In genomic region chr20:388034-388994, GRCh38 we compare ENCODE assay signal across 20 cellular contexts. TPM values are rescaled to one million over a fixed set of nuclear protein-coding genes. Genes with fewer than 3 reads are reported as not detected.
A peak's percentile ranks its signal among the peaks of the same experiment; 100 is the strongest.
DNase-seq lines count a peak whose midpoint lies in the region; ATAC-seq, FAIRE-seq and TF ChIP-seq lines count a peak whose summit lies in the region.
"Had no signal": no experiment of that assay in that cellular context is flagged by ENCODE, and none has a peak within 500 bp of the region (broad histone marks: within the 10 kb centered on the region; RNA-seq: fewer than 3 reads in every experiment).

No MANE protein-coding gene starts in this region.

- TF ChIP-seq POLR2A in K562 (conservative IDR thresholded peaks at IDR 0.05): no peak

- H3K9me3 Mint-ChIP-seq in activated naive CD4-positive, alpha-beta T cell treated with anti-CD3 and anti-CD28 coated beads, Interleukin-2, amount 10 ng/mL, durations not matched to agents 7 days and 5 days: no peaks in the 10 kb centered on the region
- no peaks in the 10 kb centered on the region for H3K9me3 Mint-ChIP-seq in Caco-2 (ENCODE audit: unreplicated experiment)
- no peaks in the 10 kb centered on the region for H3K9me3 Mint-ChIP-seq in memory B cell
- no peaks in the 10 kb centered on the region for H3K9me3 Mint-ChIP-seq in mesothelial cell of epicardium
- no peaks in the 10 kb centered on the region for H3K9me3 Mint-ChIP-seq in GM23338
- H3K9me3 Mint-ChIP-seq: HFFc6 had no signal

- H3K27me3 ChIP-seq in Caco-2 (replicated peaks; ENCODE audit: control insufficient read depth, insufficient read depth, low read length) (no peaks in the 10 kb centered on the region), K562 (ENCODE audit: control insufficient read depth in 2 of 2, insufficient read depth in 2 of 2, low read length in 2 of 2) (no peaks in the 10 kb centered on the region), GM23338 (ENCODE audit: insufficient read depth) (no peaks in the 10 kb centered on the region)
- H3K27me3 ChIP-seq: BLaER1 treated with 17β-estradiol and CSF1 and Interleukin-3, amounts not matched to agents 10 nM and 100 nM; Peyer's patch had no signal

- no peak overlapping the region for H3K4me3 Mint-ChIP-seq in activated naive CD4-positive, alpha-beta T cell treated with anti-CD3 and anti-CD28 coated beads, Interleukin-2, amount 10 ng/mL, durations not matched to agents 7 days and 5 days
- H3K4me3 Mint-ChIP-seq in Caco-2 (ENCODE audit: unreplicated experiment) (no peak overlapping the region), memory B cell (no peak overlapping the region), mesothelial cell of epicardium (no peak overlapping the region), GM23338 (no peak overlapping the region)
- H3K4me3 Mint-ChIP-seq: HFFc6 had no signal

- H3K27ac Mint-ChIP-seq in activated naive CD4-positive, alpha-beta T cell treated with anti-CD3 and anti-CD28 coated beads, Interleukin-2, amount 10 ng/mL, durations not matched to agents 7 days and 5 days: peak overlapping the region; percentile 56
- H3K27ac Mint-ChIP-seq in Caco-2 (ENCODE audit: unreplicated experiment) (peak overlapping the region; percentile 73), memory B cell (peak overlapping the region; percentile 26), mesothelial cell of epicardium (no peak overlapping the region), GM23338 (no peak overlapping the region)
- H3K27ac Mint-ChIP-seq: HFFc6 had no signal

- CTCF ChIA-PET in activated naive CD4-positive, alpha-beta T cell treated with anti-CD3 and anti-CD28 coated beads, Interleukin-2, amount 10 ng/mL, durations not matched to agents 7 days and 5 days (lab: Charles Lee): interaction anchor here (0.5 kb wide), 1 partner anchor 158 kb away, joined by 4 read pairs; no protein-coding TSS in a partner anchor
- CTCF ChIA-PET in Caco-2 (lab: Charles Lee) (no interaction called here), K562 (lab: Yijun Ruan, JAX; ENCODE audit: low intra/inter-chr PET ratio) (no interaction called here)

- H3K4me1 ChIP-seq in Caco-2: no peaks in the 10 kb centered on the region; the same call in 1 of the 2 replicates
- H3K4me1 ChIP-seq in K562 (replicated peaks in 1 of 2; ENCODE audit: control insufficient read depth in 2 of 2, insufficient read depth in 2 of 2, low read length in 2 of 2): peaks cover 6 to 8% of the 10 kb centered on the region in 2 experiments; a peak in 4 of 5 replicates
- no peaks in the 10 kb centered on the region for H3K4me1 ChIP-seq in GM23338 (ENCODE audit: insufficient read depth)
- H3K4me1 ChIP-seq: Peyer's patch had no signal

- peaks cover 6% of the 10 kb centered on the region for H3K36me3 ChIP-seq in Caco-2 (ENCODE audit: control insufficient read depth, insufficient read depth, low read length)
- H3K36me3 ChIP-seq in K562 (ENCODE audit: control insufficient read depth, insufficient read depth, low read length): peaks cover 84% of the 10 kb centered on the region
- H3K36me3 ChIP-seq in GM23338 (ENCODE audit: insufficient read depth): no peaks in the 10 kb centered on the region; the same call in 1 of the 2 replicates

- H3K9me3 ChIP-seq in Caco-2 (no peaks in the 10 kb centered on the region), K562 (replicated peaks; ENCODE audit: control insufficient read depth, insufficient read depth, low read depth, low read length) (no peaks in the 10 kb centered on the region)
- H3K9me3 ChIP-seq: BLaER1 treated with 17β-estradiol and CSF1 and Interleukin-3, amounts not matched to agents 10 nM and 100 nM; Peyer's patch had no signal

- H2AFZ ChIP-seq in K562 (ENCODE audit: low read depth, low read length) (no peak overlapping the region), GM23338 (no peak overlapping the region)

- H4K20me1 ChIP-seq in K562 (replicated peaks; ENCODE audit: control insufficient read depth, insufficient read depth, low read length) (no peaks in the 10 kb centered on the region), GM23338 (replicated peaks; ENCODE audit: insufficient read depth) (no peaks in the 10 kb centered on the region; the same call in 1 of the 2 replicates)

- no peaks in the 10 kb centered on the region for H3K9me2 ChIP-seq in GM23338 (ENCODE audit: insufficient read depth)

- H3K4me2 ChIP-seq in K562 (ENCODE audit: insufficient read depth, low read length) (no peak overlapping the region), GM23338 (no peak overlapping the region)
- H3K4me2 ChIP-seq: BLaER1 treated with 17β-estradiol and CSF1 and Interleukin-3, amounts not matched to agents 10 nM and 100 nM had no signal

- BruUV-seq in Caco-2 (replicated peaks; lab: Mats Ljungman, UMichigan): no TSS peak
- BruUV-seq in K562 (replicated peaks; lab: Mats Ljungman, UMichigan): TSS peak; percentile 2

- no peak for TF ChIP-seq RAD21 in K562 (CRISPR knock-in tag; conservative IDR thresholded peaks at IDR 0.05 in 1 of 2, IDR thresholded peaks at IDR 0.05 in 1 of 2)

- no peaks in the 10 kb centered on the region for H3F3A ChIP-seq in GM23338 (replicated peaks; ENCODE audit: low read depth)

- intact Hi-C loops in Caco-2 (cut with micrococcal nuclease; ENCODE audit: unreplicated experiment) (no loop called here), K562 (cut with micrococcal nuclease) (no loop called here)

- POLR2A ChIA-PET in Caco-2 (lab: Charles Lee): no interaction called here
- POLR2A ChIA-PET in K562 (lab: Yijun Ruan, JAX): interaction anchor here (0.6 to 7.6 kb wide), 8 partner anchors 9 to 617 kb away, joined by 3 to 95 read pairs (median 3); no protein-coding TSS in a partner anchor

- H3K9ac ChIP-seq in K562 (ENCODE audit: insufficient read depth in 1 of 2, low read depth in 2 of 2, low read length in 2 of 2): peak overlapping the region in 1 of 2 experiments; percentile 58; a peak in 1 of 4 replicates

- H3K27me3 Mint-ChIP-seq in activated naive CD4-positive, alpha-beta T cell treated with anti-CD3 and anti-CD28 coated beads, Interleukin-2, amount 10 ng/mL, durations not matched to agents 7 days and 5 days: no peaks in the 10 kb centered on the region
- H3K27me3 Mint-ChIP-seq in Caco-2 (ENCODE audit: insufficient read depth, unreplicated experiment): no peaks in the 10 kb centered on the region
- no peaks in the 10 kb centered on the region for H3K27me3 Mint-ChIP-seq in memory B cell
- no peaks in the 10 kb centered on the region for H3K27me3 Mint-ChIP-seq in mesothelial cell of epicardium (ENCODE audit: low read depth)
- H3K27me3 Mint-ChIP-seq in GM23338 (ENCODE audit: insufficient read depth, low read depth, poor library complexity): peaks cover 6% of the 10 kb centered on the region

- TF ChIP-seq CTCF in Caco-2 (IDR thresholded peaks at IDR 0.05; ENCODE audit: insufficient read depth in 1 of 2, low read depth in 1 of 2, low read length in 1 of 2, severe bottlenecking in 1 of 2, unreplicated experiment in 1 of 2) (no peak), K562 (IDR thresholded peaks at IDR 0.05 in 2 of 3, conservative IDR thresholded peaks at IDR 0.05 in 1 of 3; ENCODE audit: insufficient read depth in 2 of 3, low read depth in 1 of 3, low read length in 3 of 3) (no peak), mesothelial cell of epicardium (IDR thresholded peaks at IDR 0.05; ENCODE audit: unreplicated experiment) (no peak), GM23338 (conservative IDR thresholded peaks at IDR 0.05; ENCODE audit: low read depth in 2 of 2) (no peak)

- peaks cover 11% of the 10 kb centered on the region for H3K4me1 Mint-ChIP-seq in activated naive CD4-positive, alpha-beta T cell treated with anti-CD3 and anti-CD28 coated beads, Interleukin-2, amount 10 ng/mL, durations not matched to agents 7 days and 5 days
- peaks cover 26% of the 10 kb centered on the region for H3K4me1 Mint-ChIP-seq in Caco-2 (ENCODE audit: low read depth, unreplicated experiment)
- peaks cover 8% of the 10 kb centered on the region for H3K4me1 Mint-ChIP-seq in memory B cell
- H3K4me1 Mint-ChIP-seq in mesothelial cell of epicardium: no peaks in the 10 kb centered on the region
- peaks cover 4% of the 10 kb centered on the region; the same call in 1 of the 3 replicates for H3K4me1 Mint-ChIP-seq in GM23338

- FAIRE-seq in K562 (lab: Jason Lieb, UNC): no peak
- FAIRE-seq: A204.1 had no signal

- in situ Hi-C loops in K562 (cut with MboI): no loop called here

- TF ChIP-seq EP300 in K562 (IDR thresholded peaks at IDR 0.05; ENCODE audit: low read length): no peak

- H3K9me1 ChIP-seq in K562 (ENCODE audit: control insufficient read depth, insufficient read depth, low read length): no peaks in the 10 kb centered on the region

- H3K36me3 Mint-ChIP-seq in activated naive CD4-positive, alpha-beta T cell treated with anti-CD3 and anti-CD28 coated beads, Interleukin-2, amount 10 ng/mL, durations not matched to agents 7 days and 5 days: peaks cover 60% of the 10 kb centered on the region
- peaks cover 98% of the 10 kb centered on the region for H3K36me3 Mint-ChIP-seq in Caco-2 (ENCODE audit: insufficient read depth, unreplicated experiment)
- H3K36me3 Mint-ChIP-seq in memory B cell: peaks cover 17% of the 10 kb centered on the region
- H3K36me3 Mint-ChIP-seq in mesothelial cell of epicardium: peaks cover 3% of the 10 kb centered on the region
- peaks cover 62% of the 10 kb centered on the region for H3K36me3 Mint-ChIP-seq in GM23338 (ENCODE audit: low read depth)

- no peak for DNase-seq in activated naive CD4-positive, alpha-beta T cell treated with anti-CD3 and anti-CD28 coated beads, Interleukin-2, amount 10 ng/mL, durations not matched to agents 7 days and 5 days
- no peak for DNase-seq in activated naive CD4-positive, alpha-beta T cell treated with Interleukin-2 at 50 U/mL for 16 hours
- DNase-seq in Caco-2 (no peak), K562 (ENCODE audit: extremely low read depth in 1 of 4, low spot score in 3 of 4) (no peak), memory B cell (ENCODE audit: low spot score in 2 of 2) (no peak), mesothelial cell of epicardium (ENCODE audit: low spot score in 2 of 2, unreplicated experiment in 2 of 2) (no peak), GM23338 (ENCODE audit: low spot score) (no peak)
- DNase-seq: DMS79 treated with DMSO at 0.1 percent for 48 hours, H7, HFFc6, Kasumi-1, MM.1S, NCI-H1092 treated with DMSO at 0.1 percent for 48 hours, NCI-H2081, NCI-H446 treated with DMSO at 0.1 percent for 48 hours, Peyer's patch, Right ventricle myocardium superior had no signal

- ATAC-seq in K562: no peak
- no peak for ATAC-seq in memory B cell (ENCODE audit: low read depth)
- ATAC-seq in GM23338: no peak
- no peak for ATAC-seq in GM18520 (IDR thresholded peaks at IDR 0.05; ENCODE audit: unreplicated experiment)

- H3K79me2 ChIP-seq in K562 (ENCODE audit: control insufficient read depth, insufficient read depth, low read length): peaks cover 57% of the 10 kb centered on the region
- 0 out of 2 replicates have a peak, but pooled peaks cover 3% of the 10 kb centered on the region for H3K79me2 ChIP-seq in GM23338 (replicated peaks; ENCODE audit: insufficient read depth)

- H3K27ac ChIP-seq in K562 (ENCODE audit: extremely low read depth, low read depth, low read length) (no peak overlapping the region), GM23338 (ENCODE audit: low read depth) (no peak overlapping the region)
- H3K27ac ChIP-seq: BLaER1 treated with 17β-estradiol and CSF1 and Interleukin-3, amounts not matched to agents 10 nM and 100 nM; Peyer's patch had no signal

- 87% methylated on average over 6 of the region's 21 CpGs for WGBS in K562 (ENCODE audit: insufficient coverage, low coverage, missing lambda C conversion rate)

- no peak overlapping the region for H3K4me3 ChIP-seq in Caco-2 (ENCODE audit: low read depth, low read length)
- no peak overlapping the region for H3K4me3 ChIP-seq in K562
- H3K4me3 ChIP-seq in GM23338: no peak overlapping the region
- H3K4me3 ChIP-seq: BLaER1 treated with 17β-estradiol and CSF1 and Interleukin-3, amounts not matched to agents 10 nM and 100 nM; Peyer's patch had no signal

RNA-seq across cellular contexts. Expression of gene TRIB3, which starts 7.8 kb away (rescaled TPM):
- total RNA-seq in Caco-2 (2022) (113 and 132 TPM in 2 replicates), K562 (2014; rRNA removed) (113 and 114 TPM in 2 replicates), K562 (2014; rRNA removed; fragmentation: Illumina TruSeq; extraction: Trizol) (43.5 and 47.4 TPM in 2 replicates), K562 (2015; rRNA removed; fragmentation: Illumina TruSeq; extraction: Trizol) (22.1 and 23.0 TPM in 2 replicates), K562 (2021) (102 and 110 TPM in 2 replicates), mesothelial cell of epicardium (3.6 to 3.9 TPM (median 3.8 TPM) in 3 replicates)
- 20.3 and 47.6 TPM in 2 replicates for total RNA-seq in K562 (2011; cell fraction: chromatin; rRNA removed; ENCODE audit: low replicate concordance)
- 45.7 and 51.3 TPM in 2 replicates for total RNA-seq in K562 (2011; cell fraction: nucleolus; rRNA removed)
- 38.2 and 39.5 TPM in 2 replicates for total RNA-seq in K562 (2011; cell fraction: nucleoplasm; rRNA removed)
- polyA plus RNA-seq in K562 (2011; rRNA removed) (44.4 and 114 TPM in 2 replicates), K562 (2014; fragmentation: Illumina TruSeq; extraction: Trizol) (55.3 and 78.6 TPM in 2 replicates), K562 (2014; fragmentation: Nextera tagmentation; extraction: Ambion mirVana) (10 to 100 TPM; 12.1 to 14.9 TPM), K562 (2014; rRNA removed) (78.8 and 80.6 TPM in 2 replicates), GM23338 (2016; fragmentation: Nextera tagmentation; extraction: Ambion mirVana) (5.8 and 6.9 TPM in 2 replicates)
- polyA plus RNA-seq in K562 (2011; cell fraction: cytosol; rRNA removed): 105 and 109 TPM in 2 replicates
- 42.6 and 66.5 TPM in 2 replicates for polyA plus RNA-seq in K562 (2011; cell fraction: nucleus; rRNA removed)
- polyA plus RNA-seq in K562 (2012): 40.1 and 401 TPM in 2 replicates
- polyA minus RNA-seq in K562 (2011; rRNA and poly(A)+ RNA removed): 33.3 and 53.8 TPM in 2 replicates
- 37.2 and 88.9 TPM in 2 replicates for polyA minus RNA-seq in K562 (2011; cell fraction: cytosol; rRNA and poly(A)+ RNA removed)
- polyA minus RNA-seq in K562 (2011; cell fraction: nucleus; rRNA and poly(A)+ RNA removed): 9.7 and 26.4 TPM in 2 replicates
- 13.7 and 21.0 TPM in 2 replicates for total RNA-seq in GM23338 (2014; rRNA removed; shearing (Covaris generic))

RNA-seq across cellular contexts. Expression of gene RBCK1, which starts 19.8 kb away (rescaled TPM):
- 103 and 111 TPM in 2 replicates for total RNA-seq in Caco-2 (2022)
- total RNA-seq in K562 (2011; cell fraction: chromatin; rRNA removed; ENCODE audit: low replicate concordance): 91.7 and 117 TPM in 2 replicates
- total RNA-seq in K562 (2011; cell fraction: nucleolus; rRNA removed): 53.4 and 61.7 TPM in 2 replicates
- 62.0 and 75.0 TPM in 2 replicates for total RNA-seq in K562 (2011; cell fraction: nucleoplasm; rRNA removed)
- 46.1 and 58.1 TPM in 2 replicates for total RNA-seq in K562 (2014; rRNA removed)
- 18.4 and 22.1 TPM in 2 replicates for total RNA-seq in K562 (2014; rRNA removed; fragmentation: Illumina TruSeq; extraction: Trizol)
- 18.0 and 19.3 TPM in 2 replicates for total RNA-seq in K562 (2015; rRNA removed; fragmentation: Illumina TruSeq; extraction: Trizol)
- total RNA-seq in K562 (2021): 51.7 and 54.2 TPM in 2 replicates
- 37.6 and 58.2 TPM in 2 replicates for polyA plus RNA-seq in K562 (2011; rRNA removed)
- 41.1 and 50.2 TPM in 2 replicates for polyA plus RNA-seq in K562 (2011; cell fraction: cytosol; rRNA removed)
- polyA plus RNA-seq in K562 (2011; cell fraction: nucleus; rRNA removed): 71.7 and 92.4 TPM in 2 replicates
- 38.5 and 194 TPM in 2 replicates for polyA plus RNA-seq in K562 (2012)
- 26.5 and 37.1 TPM in 2 replicates for polyA plus RNA-seq in K562 (2014; fragmentation: Illumina TruSeq; extraction: Trizol)
- 1 to 10 TPM; 5.9 to 8.3 TPM for polyA plus RNA-seq in K562 (2014; fragmentation: Nextera tagmentation; extraction: Ambion mirVana)
- 52.7 and 59.3 TPM in 2 replicates for polyA plus RNA-seq in K562 (2014; rRNA removed)
- polyA minus RNA-seq in K562 (2011; rRNA and poly(A)+ RNA removed): 16.0 and 22.1 TPM in 2 replicates
- polyA minus RNA-seq in K562 (2011; cell fraction: cytosol; rRNA and poly(A)+ RNA removed): 16.1 and 28.0 TPM in 2 replicates
- polyA minus RNA-seq in K562 (2011; cell fraction: nucleus; rRNA and poly(A)+ RNA removed): 15.3 and 29.2 TPM in 2 replicates
- total RNA-seq in mesothelial cell of epicardium: 108 to 111 TPM (median 108 TPM) in 3 replicates
- 56.8 and 65.3 TPM in 2 replicates for total RNA-seq in GM23338 (2014; rRNA removed; shearing (Covaris generic))
- 46.5 and 52.6 TPM in 2 replicates for polyA plus RNA-seq in GM23338 (2016; fragmentation: Nextera tagmentation; extraction: Ambion mirVana)

RNA-seq across cellular contexts. Expression of gene NRSN2, which starts 41.4 kb away (rescaled TPM):
- total RNA-seq in Caco-2 (2022) (24.6 and 27.5 TPM in 2 replicates), K562 (2014; rRNA removed) (11.1 and 21.5 TPM in 2 replicates), K562 (2014; rRNA removed; fragmentation: Illumina TruSeq; extraction: Trizol) (6.7 and 7.5 TPM in 2 replicates), K562 (2015; rRNA removed; fragmentation: Illumina TruSeq; extraction: Trizol) (7.8 and 9.6 TPM in 2 replicates), K562 (2021) (26.7 and 28.5 TPM in 2 replicates), mesothelial cell of epicardium (41.0 to 46.2 TPM (median 41.2 TPM) in 3 replicates)
- 9.8 and 24.5 TPM in 2 replicates for total RNA-seq in K562 (2011; cell fraction: chromatin; rRNA removed; ENCODE audit: low replicate concordance)
- total RNA-seq in K562 (2011; cell fraction: nucleolus; rRNA removed): 24.9 and 37.9 TPM in 2 replicates
- 34.2 and 46.5 TPM in 2 replicates for total RNA-seq in K562 (2011; cell fraction: nucleoplasm; rRNA removed)
- polyA plus RNA-seq in K562 (2011; rRNA removed) (13.1 and 37.5 TPM in 2 replicates), K562 (2014; fragmentation: Illumina TruSeq; extraction: Trizol) (24.3 and 24.7 TPM in 2 replicates), K562 (2014; fragmentation: Nextera tagmentation; extraction: Ambion mirVana) (1 to 10 TPM; 7.9 to 8.3 TPM), K562 (2014; rRNA removed) (24.8 and 29.7 TPM in 2 replicates), GM23338 (2016; fragmentation: Nextera tagmentation; extraction: Ambion mirVana) (17.9 and 23.2 TPM in 2 replicates)
- polyA plus RNA-seq in K562 (2011; cell fraction: cytosol; rRNA removed): 54.0 and 57.8 TPM in 2 replicates
- 24.4 and 24.6 TPM in 2 replicates for polyA plus RNA-seq in K562 (2011; cell fraction: nucleus; rRNA removed)
- polyA plus RNA-seq in K562 (2012): 21.9 and 37.5 TPM in 2 replicates
- 8.2 and 13.0 TPM in 2 replicates for polyA minus RNA-seq in K562 (2011; rRNA and poly(A)+ RNA removed)
- polyA minus RNA-seq in K562 (2011; cell fraction: cytosol; rRNA and poly(A)+ RNA removed): 14.1 and 27.3 TPM in 2 replicates
- polyA minus RNA-seq in K562 (2011; cell fraction: nucleus; rRNA and poly(A)+ RNA removed): 5.0 and 5.7 TPM in 2 replicates
- 14.4 and 19.8 TPM in 2 replicates for total RNA-seq in GM23338 (2014; rRNA removed; shearing (Covaris generic))

Comparison
In these comparisons a context has a peak if more than half of its experiments do, and no peak if none do; other contexts are left out.
1. H3K27ac Mint-ChIP-seq: peak in activated naive CD4-positive, alpha-beta T cell treated with anti-CD3 and anti-CD28 coated beads, Interleukin-2, amount 10 ng/mL, durations not matched to agents 7 days and 5 days (single experiment), Caco-2 (single experiment) and memory B cell (single experiment); none in mesothelial cell of epicardium (single experiment) and GM23338 (single experiment).